ENCODE assay signal across 1 cellular context in genomic region chr16:23785842-23786241, GRCh38.
TF ChIP-seq lines count a peak whose summit lies in the region.

No MANE protein-coding gene starts in this region.

TF ChIP-seq in GM23338, 12 proteins besides CTCF, POLR2A, EP300 and RAD21 (continued from another document):
- TF ChIP-seq ZNF462 (CRISPR knock-in tag; IDR thresholded peaks at IDR 0.05): no peak
